29 cellular contexts compared by ENCODE assay signal in the genomic region with DNA sequence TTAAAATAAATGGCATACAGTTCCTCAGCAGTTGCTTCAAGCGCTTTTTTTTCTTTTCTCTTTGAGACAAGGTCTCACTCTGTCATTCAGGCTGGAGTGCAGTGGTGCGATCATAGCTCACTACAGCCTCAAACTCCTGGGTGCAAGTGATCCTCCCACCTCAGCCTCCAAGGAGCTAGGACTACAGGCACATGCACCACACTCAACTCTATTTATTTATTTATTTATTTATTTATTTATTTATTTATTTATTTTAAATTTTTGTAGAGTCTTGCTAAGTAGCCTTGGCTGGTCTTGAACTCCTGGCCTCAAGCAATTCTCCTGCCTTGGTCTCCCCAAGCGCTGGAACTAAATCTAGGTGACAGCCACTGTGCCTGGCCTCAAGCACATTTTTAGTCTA.
"Had no signal": no experiment of that assay in that cellular context is flagged by ENCODE, and none has a peak within 500 bp of the region (broad histone marks: within the 10 kb centered on the region; RNA-seq: fewer than 3 reads in every experiment).

No MANE protein-coding gene starts in this region.

- ATAC-seq: activated naive CD4-positive, alpha-beta T cell treated with anti-CD3 and anti-CD28 coated beads, Interleukin-2, amount 50 U/mL, for 72 hours; activated T-cell treated with anti-CD3 and anti-CD28 coated beads, Interleukin-2, amount 50 U/mL, for 72 hours; effector memory CD8-positive, alpha-beta T cell; gastroesophageal sphincter; WTC11 had no signal

- DNase-seq: activated CD4-positive, alpha-beta memory T cell treated with anti-CD3 and anti-CD28 coated beads, Interleukin-2, amount 10 ng/mL, durations not matched to agents 7 days and 5 days; activated CD4-positive, alpha-beta T cell treated with anti-CD3 and anti-CD28 coated beads for 1 hour; activated CD4-positive, alpha-beta T cell treated with anti-CD3 and anti-CD28 coated beads for 4 hours; activated CD4-positive, alpha-beta T cell treated with anti-CD3 and anti-CD28 coated beads, Interleukin-2, amount 10 ng/mL, durations not matched to agents 7 days and 5 days; activated CD4-positive, alpha-beta T cell treated with anti-CD3 and anti-CD28 coated beads, Interleukin-2, amount 50 U/mL, for 4 hours; activated CD8-positive, alpha-beta memory T cell treated with anti-CD3 and anti-CD28 coated beads, Interleukin-2, amount 50 U/mL, for 48 hours; activated gamma-delta T cell; activated naive CD4-positive, alpha-beta T cell; activated naive CD4-positive, alpha-beta T cell treated with anti-CD3 and anti-CD28 coated beads, Interleukin-2, amount 10 ng/mL, durations not matched to agents 7 days and 5 days; activated naive CD8-positive, alpha-beta T cell treated with anti-CD3 and anti-CD28 coated beads, Interleukin-2, amount 10 ng/mL, durations not matched to agents 7 days and 5 days; activated T-cell treated with anti-CD3 and anti-CD28 coated beads for 4 hours; activated T-cell treated with anti-CD3 and anti-CD28 coated beads, Interleukin-2, amount 50 U/mL, for 24 hours; activated T-cell treated with anti-CD3 and anti-CD28 coated beads, Interleukin-2, amount 50 U/mL, for 72 hours; brain microvascular endothelial cell; cortex of kidney; dermis blood vessel endothelial cell; effector CD4-positive, alpha-beta T cell; effector memory CD8-positive, alpha-beta T cell; erythroblast; foreskin melanocyte; T-helper 2 cell had no signal

- H3K27ac ChIP-seq: brain microvascular endothelial cell, esophagus muscularis mucosa, gastroesophageal sphincter, VCaP had no signal

- H3K36me3 ChIP-seq: brain microvascular endothelial cell, esophagus muscularis mucosa, gastroesophageal sphincter had no signal

- H3K4me3 ChIP-seq: esophagus muscularis mucosa, gastroesophageal sphincter had no signal

- H3K27me3 ChIP-seq: brain microvascular endothelial cell, esophagus muscularis mucosa, gastroesophageal sphincter had no signal

- H3K9me3 ChIP-seq: esophagus muscularis mucosa, gastroesophageal sphincter had no signal

- FAIRE-seq: astrocyte, bronchial epithelial cell, colon had no signal
